23 cellular contexts compared by ENCODE assay signal in the genomic region with DNA sequence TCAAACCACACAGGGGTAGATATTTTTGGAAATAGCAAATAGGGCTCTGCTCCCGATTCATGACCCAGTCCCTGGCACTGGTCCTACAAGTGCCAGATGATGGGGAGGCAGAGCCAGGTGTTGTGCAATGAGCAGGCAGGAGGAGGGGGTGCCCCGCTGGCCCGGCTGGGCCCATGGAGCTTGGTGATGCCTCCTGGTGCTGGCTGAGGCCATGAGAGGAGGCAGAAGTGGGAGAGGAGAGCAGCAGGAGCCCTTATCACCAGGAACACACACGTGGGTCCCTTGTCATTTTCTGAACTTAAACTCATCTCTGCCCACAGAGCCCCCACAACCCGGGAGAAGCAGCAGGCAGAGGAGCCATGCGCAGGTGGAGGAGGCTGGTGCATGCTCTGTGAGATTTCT.
DNase-seq lines count a peak whose midpoint lies in the region; ATAC-seq and TF ChIP-seq lines count a peak whose summit lies in the region.
"Had no signal": no experiment of that assay in that cellular context is flagged by ENCODE, and none has a peak within 500 bp of the region (broad histone marks: within the 10 kb centered on the region; RNA-seq: fewer than 3 reads in every experiment).

No MANE protein-coding gene starts in this region.

- H3K27me3 ChIP-seq in ascending aorta: no peaks in the 10 kb centered on the region
- no peaks in the 10 kb centered on the region for H3K27me3 ChIP-seq in SJCRH30

- peak; percentile 95 for ATAC-seq in left ventricle myocardium superior
- ATAC-seq: left colon; stimulated activated memory B cell treated with anti-CD40 and anti-IgM and Interleukin-4, amounts not matched to agents 10 μg/mL and 1 μg/mL and 100 μg/mL, for 72 hours had no signal

- no peaks in the 10 kb centered on the region for H3K9me3 ChIP-seq in ascending aorta
- no peaks in the 10 kb centered on the region for H3K9me3 ChIP-seq in SJCRH30 (replicated peaks)
- H3K9me3 ChIP-seq: prostate gland, SK-N-SH had no signal

- no peak overlapping the region for H3K27ac ChIP-seq in ascending aorta
- H3K27ac ChIP-seq in SJCRH30: no peak overlapping the region
- H3K27ac ChIP-seq: C4-2B, prostate gland, VCaP had no signal

- no peaks in the 10 kb centered on the region for H3K36me3 ChIP-seq in ascending aorta
- H3K36me3 ChIP-seq in SJCRH30: no peaks in the 10 kb centered on the region
- H3K36me3 ChIP-seq: prostate gland had no signal

- DNase-seq in NCI-H1694 (lab: John Stamatoyannopoulos, UW): peak; percentile 78
- peak; percentile 16 to 79 for DNase-seq in ascending aorta (ENCODE audit: low spot score in 2 of 2)
- peak; percentile 78 for DNase-seq in left ventricle myocardium superior
- DNase-seq in putamen (ENCODE audit: low spot score): peak; percentile 84
- no peak for DNase-seq in activated CD4-positive, alpha-beta T cell treated with anti-CD3 and anti-CD28 coated beads, Interleukin-2, amount 50 U/mL, for 4 hours
- no peak for DNase-seq in SJCRH30
- DNase-seq in stimulated activated CD4-positive, alpha-beta T cell treated with anti-CD3 and anti-CD28 coated beads, Interleukin-1b, Interleukin-23, amount 100 ng/mL, for 48 hours: no peak
- DNase-seq: activated CD4-positive, alpha-beta T cell treated with anti-CD3 and anti-CD28 coated beads for 48 hours; activated naive CD4-positive, alpha-beta T cell treated with anti-CD3 and anti-CD28 coated beads for 36 hours; dermis blood vessel endothelial cell; H7; left colon; midbrain; NCI-H146; NCI-H2171; NCI-H69; SK-N-SH; small intestine; stimulated activated CD4-positive, alpha-beta T cell treated with anti-CD3 and anti-CD28 coated beads, Interleukin-2, amount 100 ng/mL, for 24 hours had no signal

- H3K4me3 ChIP-seq in ascending aorta (no peak overlapping the region), SJCRH30 (no peak overlapping the region)
- H3K4me3 ChIP-seq: prostate gland had no signal

- no peak for TF ChIP-seq CTCF in ascending aorta (IDR thresholded peaks at IDR 0.05)

- intact Hi-C loops in ascending aorta (cut with DNase I) (no loop called here), left ventricle myocardium superior (cut with micrococcal nuclease) (no loop called here)

- H3K4me1 ChIP-seq in ascending aorta (no peaks in the 10 kb centered on the region), SJCRH30 (no peaks in the 10 kb centered on the region)
- H3K4me1 ChIP-seq: prostate gland had no signal

Comparison
In these comparisons a context has a peak if more than half of its experiments do, and no peak if none do; other contexts are left out.
1. DNase-seq: peak in NCI-H1694 (single experiment), ascending aorta (2 of 2), left ventricle myocardium superior (single experiment) and putamen (single experiment); none in activated CD4-positive, alpha-beta T cell treated with anti-CD3 and anti-CD28 coated beads, Interleukin-2, amount 50 U/mL, for 4 hours (0 of 2), SJCRH30 (0 of 2) and stimulated activated CD4-positive, alpha-beta T cell treated with anti-CD3 and anti-CD28 coated beads, Interleukin-1b, Interleukin-23, amount 100 ng/mL, for 48 hours (single experiment).